In the genomic region with DNA sequence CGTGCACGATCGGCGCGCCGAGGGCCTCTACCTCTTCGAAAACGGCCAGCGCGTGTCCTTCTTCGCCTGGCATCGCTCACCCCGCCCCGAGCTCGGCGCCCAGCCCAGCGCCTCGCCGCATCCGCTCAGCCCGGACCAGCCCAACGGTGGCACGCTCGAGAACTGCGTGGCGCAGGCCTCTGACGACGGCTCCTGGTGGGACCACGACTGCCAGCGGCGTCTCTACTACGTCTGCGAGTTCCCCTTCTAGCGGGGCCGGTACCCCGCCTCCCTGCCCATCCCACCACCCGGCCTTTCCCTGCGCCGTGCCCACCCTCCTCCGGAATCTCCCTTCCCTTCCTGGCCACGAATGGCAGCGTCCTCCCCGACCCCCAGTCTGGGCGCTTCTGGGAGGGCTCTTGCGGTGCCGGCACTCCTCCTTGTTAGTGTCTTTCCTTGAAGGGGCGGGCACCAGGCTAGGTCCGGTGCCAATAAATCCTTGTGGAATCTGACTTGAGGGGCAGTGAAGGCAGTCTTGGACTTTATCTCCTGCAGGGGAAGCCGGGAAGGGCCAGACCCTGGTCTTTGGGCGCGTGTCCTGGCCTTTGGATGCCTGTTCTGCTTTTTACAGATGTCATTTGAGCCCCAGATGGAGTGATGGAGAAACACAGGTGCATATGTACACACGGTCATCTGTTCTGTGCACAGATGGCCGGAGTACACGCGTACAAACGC, we compare ENCODE assay signal across 9 cellular contexts. TPM values are rescaled to one million over a fixed set of nuclear protein-coding genes. Genes with fewer than 3 reads are reported as not detected.
DNase-seq lines count a peak whose midpoint lies in the region; ATAC-seq and TF ChIP-seq lines count a peak whose summit lies in the region.
"Had no signal": no experiment of that assay in that cellular context is flagged by ENCODE, and none has a peak within 500 bp of the region (broad histone marks: within the 10 kb centered on the region; RNA-seq: fewer than 3 reads in every experiment).

No MANE protein-coding gene starts in this region.

- H3K27me3 ChIP-seq in left lung (peaks cover 6 to 82% of the 10 kb centered on the region in 2 donors), tibial artery (peaks cover 0 to 82% of the 10 kb centered on the region in 2 donors)

- H3K4me3 ChIP-seq in astrocyte of the cerebellum (ENCODE audit: low read depth, low read length) (peak overlapping the region; percentile 51), left lung (peak overlapping the region; percentile 42 to 58), tibial artery (peak overlapping the region; percentile 46 to 50)

- TF ChIP-seq CTCF in astrocyte of the cerebellum (IDR thresholded peaks at IDR 0.05; ENCODE audit: low read depth, low read length, missing control alignments), result no peak
- TF ChIP-seq CTCF in left lung (IDR thresholded peaks at IDR 0.05), result no peak
- TF ChIP-seq CTCF in tibial artery (IDR thresholded peaks at IDR 0.05), result no peak

- ATAC-seq in HG03103 (IDR thresholded peaks at IDR 0.05; ENCODE audit: low read depth, unreplicated experiment), result peak; percentile 20
- no peak for ATAC-seq in left lung
- no peak for ATAC-seq in HG03097 (IDR thresholded peaks at IDR 0.05; ENCODE audit: low FRiP score, unreplicated experiment)

- in situ Hi-C loops in astrocyte of the cerebellum (cut with HindIII; ENCODE audit: low sequenced_read_pairs), result no loop called here

- peak; percentile 8 for DNase-seq in EH (ENCODE audit: low read depth)
- DNase-seq in astrocyte of the cerebellum (ENCODE audit: low read depth), result no peak
- DNase-seq in left lung, result no peak
- no peak for DNase-seq in tibial artery
- DNase-seq in NCI-H1048 (lab: John Stamatoyannopoulos, UW), result no peak
- no peak for DNase-seq in superior temporal gyrus (ENCODE audit: extremely low spot score)

- H3K9me3 ChIP-seq in left lung (no peaks in the 10 kb centered on the region), tibial artery (no peaks in the 10 kb centered on the region)

- peak overlapping the region in 1 of 2 donors; percentile 61 for H3K27ac ChIP-seq in left lung
- no peak overlapping the region for H3K27ac ChIP-seq in tibial artery

- H3K4me1 ChIP-seq in left lung (peaks cover 8 to 23% of the 10 kb centered on the region in 2 donors), tibial artery (peaks cover 0 to 32% (median 11%) of the 10 kb centered on the region in 4 donors)

- no peaks in the 10 kb centered on the region for H3K36me3 ChIP-seq in left lung
- no peaks in the 10 kb centered on the region for H3K36me3 ChIP-seq in tibial artery

- intact Hi-C loops in left lung (cut with DNase I) (no loop called here), tibial artery (cut with DNase I; ENCODE audit: low total_unique reads) (no loop called here)

RNA-seq across cellular contexts. Expression of gene CLEC11A, which starts 2.2 kb away (rescaled TPM):
- 10 to 100 TPM; 13.7 to 49.1 TPM for total RNA-seq in left lung

RNA-seq across cellular contexts. Expression of gene SHANK1, which starts 5.8 kb away (rescaled TPM):
- 1 to 10 TPM in 1 of 2 donors, under 1 TPM in 1; 0.21 to 1.4 TPM for total RNA-seq in left lung

RNA-seq across cellular contexts. Expression of gene GPR32, which starts 44.9 kb away (rescaled TPM):
- total RNA-seq in left lung, result not detected
- total RNA-seq: LHCN-M2 had no signal
